Comparison of ENCODE assay signal across 34 cellular contexts in the genomic region with DNA sequence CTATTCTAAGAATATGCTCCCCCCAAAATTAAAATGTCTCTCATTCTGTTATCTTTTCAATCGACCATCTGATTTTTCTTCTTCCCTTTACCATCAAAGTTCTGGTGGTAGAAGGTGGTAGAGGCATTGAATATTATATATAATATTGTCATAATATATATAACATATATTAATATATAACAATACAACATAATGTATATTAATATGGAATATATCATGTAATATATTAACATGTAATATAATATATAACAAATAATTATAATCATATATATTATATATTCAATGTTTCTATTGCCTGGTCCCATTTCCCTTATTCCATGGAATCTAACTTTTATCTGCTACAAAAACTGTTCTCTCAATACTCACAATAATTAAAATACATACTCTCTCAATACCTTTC. TPM values are rescaled to one million over a fixed set of nuclear protein-coding genes. Genes with fewer than 3 reads are reported as not detected.
"Had no signal": no experiment of that assay in that cellular context is flagged by ENCODE, and none has a peak within 500 bp of the region (broad histone marks: within the 10 kb centered on the region; RNA-seq: fewer than 3 reads in every experiment).

No MANE protein-coding gene starts in this region.

- H3K4me1 ChIP-seq: breast epithelium, gastrocnemius medialis, heart right ventricle had no signal

- DNase-seq: activated B cell treated with CpG ODN at 0.5 μM for 24 hours; activated CD4-positive, alpha-beta memory T cell treated with anti-CD3 and anti-CD28 coated beads for 36 hours; activated CD4-positive, alpha-beta T cell treated with anti-CD3 and anti-CD28 coated beads for 36 hours; activated CD4-positive, alpha-beta T cell treated with anti-CD3 and anti-CD28 coated beads, Interleukin-2, amount 10 ng/mL, durations not matched to agents 24 days and 14 days; activated CD4-positive, CD25-positive, alpha-beta regulatory T cell treated with anti-CD3 and anti-CD28 coated beads, Interleukin-2, amount 50 U/mL, for 72 hours; activated CD8-positive, alpha-beta memory T cell treated with anti-CD3 and anti-CD28 coated beads, Interleukin-2, amount 10 ng/mL, durations not matched to agents 7 days and 5 days; activated CD8-positive, alpha-beta memory T cell treated with anti-CD3 and anti-CD28 coated beads, Interleukin-2, amount 50 U/mL, for 4 hours; activated CD8-positive, alpha-beta T cell treated with anti-CD3 and anti-CD28 coated beads, Interleukin-2, amount 10 ng/mL, durations not matched to agents 7 days and 5 days; activated effector memory CD4-positive, alpha-beta T cell treated with anti-CD3 and anti-CD28 coated beads, Interleukin-2, amount 50 U/mL, for 16 hours; activated naive CD4-positive, alpha-beta T cell treated with anti-CD3 and anti-CD28 coated beads for 36 hours; activated naive CD8-positive, alpha-beta T cell treated with anti-CD3 and anti-CD28 coated beads, Interleukin-2, amount 10 ng/mL, durations not matched to agents 7 days and 5 days; activated T-cell treated with anti-CD3 and anti-CD28 coated beads, Interleukin-2, amount 50 U/mL, for 1 hour; activated T-cell treated with anti-CD3 and anti-CD28 coated beads, Interleukin-2, amount 50 U/mL, for 48 hours; central memory CD4-positive, alpha-beta T cell; cortex of kidney; dermis blood vessel endothelial cell; effector CD8-positive, alpha-beta T cell; foreskin fibroblast; gastrocnemius medialis; glutamatergic neuron; heart right ventricle; T-helper 2 cell had no signal

- H3K4me3 ChIP-seq: ascending aorta, breast epithelium, cardiac muscle cell, gastrocnemius medialis, heart right ventricle, hepatocyte had no signal

- H3K27ac Mint-ChIP-seq: activated B cell treated with CpG ODN at 0.5 μM for 24 hours; activated CD4-positive, alpha-beta memory T cell treated with anti-CD3 and anti-CD28 coated beads for 36 hours; activated CD4-positive, alpha-beta T cell treated with anti-CD3 and anti-CD28 coated beads for 36 hours; activated CD4-positive, alpha-beta T cell treated with anti-CD3 and anti-CD28 coated beads, Interleukin-2, amount 10 ng/mL, durations not matched to agents 24 days and 14 days; activated CD8-positive, alpha-beta memory T cell treated with anti-CD3 and anti-CD28 coated beads, Interleukin-2, amount 10 ng/mL, durations not matched to agents 7 days and 5 days; activated CD8-positive, alpha-beta T cell treated with anti-CD3 and anti-CD28 coated beads, Interleukin-2, amount 10 ng/mL, durations not matched to agents 7 days and 5 days; activated naive CD4-positive, alpha-beta T cell treated with anti-CD3 and anti-CD28 coated beads for 36 hours; activated naive CD4-positive, alpha-beta T cell treated with anti-CD3 and anti-CD28 coated beads, Interleukin-2, amount 50 U/mL, for 24 hours; activated naive CD8-positive, alpha-beta T cell treated with anti-CD3 and anti-CD28 coated beads, Interleukin-2, amount 10 ng/mL, durations not matched to agents 7 days and 5 days; activated T-helper 1 cell treated with anti-CD3 and anti-CD28 coated beads, Interleukin-12 subunit alpha, Interleukin-12 subunit beta, Interleukin-2, Interleukin-4 antibody, amounts not matched to agents 30 ng/mL and 10 ng/mL and 1 ng/mL, durations not matched to agents 14 hours and 24 hours and 36 hours; activated T-helper 2 cell treated with anti-CD3 and anti-CD28 coated beads, Interferon-gamma antibody, Interleukin-2, Interleukin-4, amounts not matched to agents 10 μg/mL and 5 μg/mL and 100 μg/mL, durations not matched to agents 14 hours and 24 hours and 36 hours; brain had no signal

- H3K27ac ChIP-seq: ascending aorta, breast epithelium, cardiac muscle cell, gastrocnemius medialis, heart right ventricle, hepatocyte, VCaP had no signal

- H3K27me3 ChIP-seq: ascending aorta, breast epithelium, cardiac muscle cell, gastrocnemius medialis, heart right ventricle, hepatocyte had no signal

- H3K36me3 Mint-ChIP-seq: activated CD4-positive, alpha-beta memory T cell treated with anti-CD3 and anti-CD28 coated beads for 36 hours; activated CD8-positive, alpha-beta memory T cell treated with anti-CD3 and anti-CD28 coated beads, Interleukin-2, amount 10 ng/mL, durations not matched to agents 7 days and 5 days; activated naive CD4-positive, alpha-beta T cell treated with anti-CD3 and anti-CD28 coated beads, Interleukin-2, amount 50 U/mL, for 24 hours; activated naive CD8-positive, alpha-beta T cell treated with anti-CD3 and anti-CD28 coated beads, Interleukin-2, amount 10 ng/mL, durations not matched to agents 7 days and 5 days; brain had no signal

- H3K9me3 ChIP-seq: ascending aorta, breast epithelium, gastrocnemius medialis, heart right ventricle had no signal

- ATAC-seq: activated CD4-positive, alpha-beta T cell treated with anti-CD3 and anti-CD28 coated beads for 36 hours; activated CD8-positive, alpha-beta memory T cell treated with anti-CD3 and anti-CD28 coated beads, Interleukin-2, amount 10 ng/mL, durations not matched to agents 7 days and 5 days; activated CD8-positive, alpha-beta T cell treated with anti-CD3 and anti-CD28 coated beads, Interleukin-2, amount 10 ng/mL, durations not matched to agents 7 days and 5 days; esophagus mucosa; gastrocnemius medialis; heart right ventricle had no signal

- H3K4me1 Mint-ChIP-seq: activated CD4-positive, alpha-beta T cell treated with anti-CD3 and anti-CD28 coated beads for 36 hours; activated CD4-positive, alpha-beta T cell treated with anti-CD3 and anti-CD28 coated beads, Interleukin-2, amount 10 ng/mL, durations not matched to agents 24 days and 14 days; activated CD8-positive, alpha-beta memory T cell treated with anti-CD3 and anti-CD28 coated beads, Interleukin-2, amount 10 ng/mL, durations not matched to agents 7 days and 5 days; activated naive CD4-positive, alpha-beta T cell treated with anti-CD3 and anti-CD28 coated beads, Interleukin-2, amount 50 U/mL, for 24 hours; activated naive CD8-positive, alpha-beta T cell treated with anti-CD3 and anti-CD28 coated beads, Interleukin-2, amount 10 ng/mL, durations not matched to agents 7 days and 5 days; brain had no signal

- H3K36me3 ChIP-seq: ascending aorta, breast epithelium, cardiac muscle cell, gastrocnemius medialis, heart right ventricle had no signal

- H3K9me3 Mint-ChIP-seq: activated B cell treated with CpG ODN at 0.5 μM for 24 hours; activated CD4-positive, alpha-beta memory T cell treated with anti-CD3 and anti-CD28 coated beads for 36 hours; activated CD4-positive, alpha-beta T cell treated with anti-CD3 and anti-CD28 coated beads, Interleukin-2, amount 10 ng/mL, durations not matched to agents 24 days and 14 days; activated naive CD4-positive, alpha-beta T cell treated with anti-CD3 and anti-CD28 coated beads for 36 hours; activated naive CD4-positive, alpha-beta T cell treated with anti-CD3 and anti-CD28 coated beads, Interleukin-2, amount 50 U/mL, for 24 hours; activated naive CD8-positive, alpha-beta T cell treated with anti-CD3 and anti-CD28 coated beads, Interleukin-2, amount 10 ng/mL, durations not matched to agents 7 days and 5 days; activated T-helper 1 cell treated with anti-CD3 and anti-CD28 coated beads, Interleukin-12 subunit alpha, Interleukin-12 subunit beta, Interleukin-2, Interleukin-4 antibody, amounts not matched to agents 30 ng/mL and 10 ng/mL and 1 ng/mL, durations not matched to agents 14 hours and 24 hours and 36 hours; activated T-helper 2 cell treated with anti-CD3 and anti-CD28 coated beads, Interferon-gamma antibody, Interleukin-2, Interleukin-4, amounts not matched to agents 10 μg/mL and 5 μg/mL and 100 μg/mL, durations not matched to agents 14 hours and 24 hours and 36 hours had no signal

- H3K4me3 Mint-ChIP-seq: activated B cell treated with CpG ODN at 0.5 μM for 24 hours; activated CD4-positive, alpha-beta memory T cell treated with anti-CD3 and anti-CD28 coated beads for 36 hours; activated CD4-positive, alpha-beta T cell treated with anti-CD3 and anti-CD28 coated beads for 36 hours; activated CD4-positive, alpha-beta T cell treated with anti-CD3 and anti-CD28 coated beads, Interleukin-2, amount 10 ng/mL, durations not matched to agents 24 days and 14 days; activated CD8-positive, alpha-beta memory T cell treated with anti-CD3 and anti-CD28 coated beads, Interleukin-2, amount 10 ng/mL, durations not matched to agents 7 days and 5 days; activated CD8-positive, alpha-beta T cell treated with anti-CD3 and anti-CD28 coated beads, Interleukin-2, amount 10 ng/mL, durations not matched to agents 7 days and 5 days; activated naive CD4-positive, alpha-beta T cell treated with anti-CD3 and anti-CD28 coated beads for 36 hours; activated naive CD4-positive, alpha-beta T cell treated with anti-CD3 and anti-CD28 coated beads, Interleukin-2, amount 50 U/mL, for 24 hours; activated naive CD8-positive, alpha-beta T cell treated with anti-CD3 and anti-CD28 coated beads, Interleukin-2, amount 10 ng/mL, durations not matched to agents 7 days and 5 days; activated T-helper 1 cell treated with anti-CD3 and anti-CD28 coated beads, Interleukin-12 subunit alpha, Interleukin-12 subunit beta, Interleukin-2, Interleukin-4 antibody, amounts not matched to agents 30 ng/mL and 10 ng/mL and 1 ng/mL, durations not matched to agents 14 hours and 24 hours and 36 hours; brain had no signal

RNA-seq across cellular contexts. Expression of a gene that starts 40.6 kb away (rescaled TPM):
- total RNA-seq: activated CD4-positive, alpha-beta memory T cell treated with anti-CD3 and anti-CD28 coated beads for 36 hours; activated CD4-positive, alpha-beta T cell treated with anti-CD3 and anti-CD28 coated beads, Interleukin-2, amount 10 ng/mL, durations not matched to agents 24 days and 14 days; activated CD8-positive, alpha-beta memory T cell treated with anti-CD3 and anti-CD28 coated beads for 36 hours; activated CD8-positive, alpha-beta memory T cell treated with anti-CD3 and anti-CD28 coated beads, Interleukin-2, amount 10 ng/mL, durations not matched to agents 7 days and 5 days; activated CD8-positive, alpha-beta T cell treated with anti-CD3 and anti-CD28 coated beads, Interleukin-2, amount 10 ng/mL, durations not matched to agents 7 days and 5 days; activated naive CD4-positive, alpha-beta T cell treated with anti-CD3 and anti-CD28 coated beads for 36 hours; activated naive CD8-positive, alpha-beta T cell treated with anti-CD3 and anti-CD28 coated beads, Interleukin-2, amount 10 ng/mL, durations not matched to agents 7 days and 5 days; activated T-helper 1 cell treated with anti-CD3 and anti-CD28 coated beads, Interleukin-12 subunit alpha, Interleukin-12 subunit beta, Interleukin-2, Interleukin-4 antibody, amounts not matched to agents 30 ng/mL and 10 ng/mL and 1 ng/mL, durations not matched to agents 14 hours and 24 hours and 36 hours; activated T-helper 2 cell treated with anti-CD3 and anti-CD28 coated beads, Interferon-gamma antibody, Interleukin-2, Interleukin-4, amounts not matched to agents 10 μg/mL and 5 μg/mL and 100 μg/mL, durations not matched to agents 14 hours and 24 hours and 36 hours; ascending aorta; epithelial cell of proximal tubule had no signal
